In the genomic region with DNA sequence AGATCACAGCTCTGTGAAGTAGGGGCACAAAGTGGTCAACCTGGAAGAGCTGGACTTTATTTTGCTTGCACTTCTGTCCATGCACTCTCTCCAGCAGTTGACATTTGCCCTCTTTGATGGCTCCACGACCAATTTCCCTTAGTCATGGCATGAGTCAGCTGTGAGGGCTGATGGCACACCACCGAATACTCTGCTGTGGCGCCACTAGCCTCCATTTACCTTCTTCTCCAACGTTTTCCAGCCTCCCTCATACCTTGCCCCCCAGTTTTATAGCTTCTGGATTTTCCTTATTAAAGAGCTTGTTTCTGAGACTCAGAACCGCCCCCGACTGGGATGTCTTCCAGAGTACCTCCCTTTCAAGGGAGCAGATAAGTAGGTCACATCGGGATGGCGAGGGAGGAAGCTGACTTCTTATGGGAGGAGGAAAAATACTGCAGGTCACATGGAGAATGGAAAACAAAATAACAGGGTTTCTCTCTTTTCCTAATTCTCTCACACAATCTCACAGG, we compare ENCODE assay signal across 10 cellular contexts. TPM values are rescaled to one million over a fixed set of nuclear protein-coding genes. Genes with fewer than 3 reads are reported as not detected.
A peak's percentile ranks its signal among the peaks of the same experiment; 100 is the strongest.
DNase-seq lines count a peak whose midpoint lies in the region; ATAC-seq, FAIRE-seq and TF ChIP-seq lines count a peak whose summit lies in the region.
"Had no signal": no experiment of that assay in that cellular context is flagged by ENCODE, and none has a peak within 500 bp of the region (broad histone marks: within the 10 kb centered on the region; RNA-seq: fewer than 3 reads in every experiment).

No MANE protein-coding gene starts in this region.

- TF ChIP-seq POLR2A in HepG2 (IDR thresholded peaks at IDR 0.05; ENCODE audit: insufficient read depth in 1 of 2, low read depth in 2 of 2, low read length in 2 of 2): no peak

- H3K9ac ChIP-seq in HepG2 (ENCODE audit: insufficient read depth, low read depth, low read length) (peak overlapping the region; percentile 67), stomach smooth muscle (ENCODE audit: low read length in 2 of 2) (peak overlapping the region in 1 of 2 donors; percentile 7)

- CTCF ChIA-PET in HepG2 (lab: Yijun Ruan, JAX; ENCODE audit: low intra/inter-chr PET ratio, low total read pairs): no interaction called here

- peak; percentile 60 for FAIRE-seq in HepG2 (lab: Jason Lieb, UNC)

- peaks cover 0 to 1% of the 10 kb centered on the region in 2 donors for H3K36me3 Mint-ChIP-seq in activated T-cell treated with anti-CD3 and anti-CD28 coated beads, Interleukin-2, amount 50 U/mL, for 72 hours (ENCODE audit: insufficient read depth in 2 of 2)

- TF ChIP-seq CTCF in cardiac fibroblast (IDR thresholded peaks at IDR 0.05; ENCODE audit: low read depth, low read length): no peak
- 0 out of 2 replicates have a peak, but pooled peaks have one; percentile 24 for TF ChIP-seq CTCF in HepG2 (CRISPR knock-in tag; IDR thresholded peaks at IDR 0.05)

- H3K4me3 Mint-ChIP-seq in activated T-cell treated with anti-CD3 and anti-CD28 coated beads, Interleukin-2, amount 50 U/mL, for 72 hours: peak overlapping the region in 1 of 2 donors; percentile 19
- H3K4me3 Mint-ChIP-seq: memory B cell had no signal

- peak overlapping the region; percentile 80 for H3K27ac ChIP-seq in HepG2 (ENCODE audit: extremely low read length, insufficient read depth, low read length)
- peak overlapping the region; percentile 66 for H3K27ac ChIP-seq in stomach smooth muscle (ENCODE audit: low read length)

- H3K4me3 ChIP-seq in cardiac fibroblast (replicated peaks in 1 of 2; ENCODE audit: low read depth in 2 of 2, low read length in 2 of 2) (no peak overlapping the region), HepG2 (replicated peaks in 1 of 3; ENCODE audit: insufficient read depth in 1 of 3, low read depth in 2 of 3, low read length in 3 of 3) (peak overlapping the region; percentile 38 to 68 (median 46)), stomach smooth muscle (ENCODE audit: low read length in 2 of 2) (peak overlapping the region in 1 of 2 donors; percentile 47)

- TF ChIP-seq EP300 in HepG2 (IDR thresholded peaks at IDR 0.05; ENCODE audit: low read depth in 2 of 2, low read length in 2 of 2) (peak in 1 of 2 experiments; percentile 70; a peak in 2 of 4 replicates), HepG2 (CRISPR knock-in tag; IDR thresholded peaks at IDR 0.05; ENCODE audit: borderline replicate concordance) (no peak)

- DNase-seq in HUDEP-2 (lab: John Stamatoyannopoulos, UW; ENCODE audit: unreplicated experiment in 76 of 76) (peak in 42 of 76 experiments; percentile 7 to 64 (median 29)), cardiac fibroblast (ENCODE audit: low read depth in 2 of 2) (peak; percentile 72 to 77), HepG2 (ENCODE audit: low spot score) (peak; percentile 79), NCI-H1694 (lab: John Stamatoyannopoulos, UW) (no peak)
- DNase-seq in activated T-cell treated with anti-CD3 and anti-CD28 coated beads, Interleukin-2, amount 50 U/mL, for 72 hours: no peak
- DNase-seq: Karpas-422 had no signal

- no peaks in the 10 kb centered on the region for H3K27me3 Mint-ChIP-seq in activated T-cell treated with anti-CD3 and anti-CD28 coated beads, Interleukin-2, amount 50 U/mL, for 72 hours (ENCODE audit: low read depth)
- H3K27me3 Mint-ChIP-seq: memory B cell had no signal

- no peak for TF ChIP-seq RAD21 in HepG2 (CRISPR knock-in tag; IDR thresholded peaks at IDR 0.05)

- no peaks in the 10 kb centered on the region for H3K27me3 ChIP-seq in HepG2 (ENCODE audit: control insufficient read depth in 1 of 2, insufficient read depth in 2 of 2, low read length in 2 of 2)
- no peaks in the 10 kb centered on the region for H3K27me3 ChIP-seq in stomach smooth muscle (ENCODE audit: control insufficient read depth in 1 of 2, insufficient read depth in 2 of 2, low read length in 2 of 2)

- H3K27ac Mint-ChIP-seq in activated T-cell treated with anti-CD3 and anti-CD28 coated beads, Interleukin-2, amount 50 U/mL, for 72 hours: no peak overlapping the region
- H3K27ac Mint-ChIP-seq: memory B cell had no signal

- no peaks in the 10 kb centered on the region for H3K9me3 ChIP-seq in HepG2 (ENCODE audit: low read length)
- H3K9me3 ChIP-seq in stomach smooth muscle (ENCODE audit: control insufficient read depth in 2 of 2, low read length in 2 of 2): no peaks in the 10 kb centered on the region

- peak overlapping the region; percentile 96 for H3K4me2 ChIP-seq in HepG2 (ENCODE audit: low read depth, low read length)

- ATAC-seq in HepG2 (peak; percentile 63), GM19328 (IDR thresholded peaks at IDR 0.05; ENCODE audit: unreplicated experiment) (no peak), GM18502 (IDR thresholded peaks at IDR 0.05; ENCODE audit: poor library complexity, unreplicated experiment) (no peak)
- no peak for ATAC-seq in activated T-cell treated with anti-CD3 and anti-CD28 coated beads, Interleukin-2, amount 50 U/mL, for 72 hours (replicated peaks in 1 of 2)

- H3K79me2 ChIP-seq in HepG2 (ENCODE audit: insufficient read depth, low read length): no peaks in the 10 kb centered on the region

- BruUV-seq in HepG2 (replicated peaks; lab: Mats Ljungman, UMichigan): no TSS peak

- in situ Hi-C loops in HepG2 (cut with HindIII; ENCODE audit: extremely low pct_ligation_motif_present, low pct_unique_long_range_greater_than_20kb): no loop called here

- intact Hi-C loops in HepG2 (cut with micrococcal nuclease; ENCODE audit: unreplicated experiment): loop anchor here (2.0 to 10.0 kb wide), 2 partner anchors 13 to 71 kb away; no protein-coding TSS in a partner anchor

- WGBS in HepG2 (ENCODE audit: low lambda C conversion rate): 7% methylated on average over 8 of the region's 8 CpGs

- POLR2A ChIA-PET in HepG2 (lab: Yijun Ruan, JAX): interaction anchor here (1.1 to 1.8 kb wide), 4 partner anchors 13 to 75 kb away, joined by 3 to 8 read pairs (median 5); no protein-coding TSS in a partner anchor

- peaks cover 46% of the 10 kb centered on the region for H3K4me1 Mint-ChIP-seq in activated T-cell treated with anti-CD3 and anti-CD28 coated beads, Interleukin-2, amount 50 U/mL, for 72 hours (ENCODE audit: low read depth)

- H3K36me3 ChIP-seq in HepG2 (replicated peaks in 1 of 2; ENCODE audit: control insufficient read depth in 1 of 2, insufficient read depth in 2 of 2, low read length in 2 of 2): no peaks in the 10 kb centered on the region
- H3K36me3 ChIP-seq in stomach smooth muscle (ENCODE audit: control insufficient read depth in 2 of 2, insufficient read depth in 2 of 2, low read length in 2 of 2): no peaks in the 10 kb centered on the region

- no peak overlapping the region for H2AFZ ChIP-seq in HepG2 (ENCODE audit: low read length)

- H3K4me1 ChIP-seq in HepG2 (ENCODE audit: insufficient read depth, low read length) (peaks cover 55% of the 10 kb centered on the region), stomach smooth muscle (ENCODE audit: control insufficient read depth, insufficient read depth, low read length) (peaks cover 29% of the 10 kb centered on the region)

- H3K9me3 Mint-ChIP-seq in activated T-cell treated with anti-CD3 and anti-CD28 coated beads, Interleukin-2, amount 50 U/mL, for 72 hours: no peaks in the 10 kb centered on the region
- H3K9me3 Mint-ChIP-seq: memory B cell had no signal

- no peaks in the 10 kb centered on the region for H4K20me1 ChIP-seq in HepG2 (ENCODE audit: insufficient read depth, low read length)

TF ChIP-seq in HepG2, 621 proteins besides CTCF, POLR2A, EP300 and RAD21 (continues in another document):
- no peak for TF ChIP-seq SALL2 (CRISPR knock-in tag; IDR thresholded peaks at IDR 0.05)
- TF ChIP-seq RORA (CRISPR knock-in tag; IDR thresholded peaks at IDR 0.05): no peak
- TF ChIP-seq, protein P1, sequence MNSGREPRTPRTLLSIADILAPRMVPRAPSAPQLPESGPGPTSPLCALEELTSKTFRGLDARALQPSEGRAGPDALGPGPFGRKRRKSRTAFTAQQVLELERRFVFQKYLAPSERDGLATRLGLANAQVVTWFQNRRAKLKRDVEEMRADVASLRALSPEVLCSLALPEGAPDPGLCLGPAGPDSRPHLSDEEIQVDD (CRISPR knock-in tag; IDR thresholded peaks at IDR 0.05; ENCODE audit: borderline replicate concordance): no peak
- no peak for TF ChIP-seq ZFP82 (CRISPR knock-in tag; IDR thresholded peaks at IDR 0.05; ENCODE audit: borderline replicate concordance)
- TF ChIP-seq, protein P2, sequence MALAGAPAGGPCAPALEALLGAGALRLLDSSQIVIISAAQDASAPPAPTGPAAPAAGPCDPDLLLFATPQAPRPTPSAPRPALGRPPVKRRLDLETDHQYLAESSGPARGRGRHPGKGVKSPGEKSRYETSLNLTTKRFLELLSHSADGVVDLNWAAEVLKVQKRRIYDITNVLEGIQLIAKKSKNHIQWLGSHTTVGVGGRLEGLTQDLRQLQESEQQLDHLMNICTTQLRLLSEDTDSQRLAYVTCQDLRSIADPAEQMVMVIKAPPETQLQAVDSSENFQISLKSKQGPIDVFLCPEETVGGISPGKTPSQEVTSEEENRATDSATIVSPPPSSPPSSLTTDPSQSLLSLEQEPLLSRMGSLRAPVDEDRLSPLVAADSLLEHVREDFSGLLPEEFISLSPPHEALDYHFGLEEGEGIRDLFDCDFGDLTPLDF (CRISPR knock-in tag; IDR thresholded peaks at IDR 0.05): no peak

RNA-seq across cellular contexts. Expression of a gene that starts 17.6 kb away (rescaled TPM):
- 0.62 and 0.94 TPM in 2 replicates for total RNA-seq in HepG2 (2016; rRNA removed; fragmentation: Illumina TruSeq; extraction: Trizol)
- total RNA-seq in HepG2 (2016; cell fraction: cytosol; rRNA removed; fragmentation: Illumina TruSeq; extraction: Trizol; ENCODE audit: low read depth): 0.51 TPM in 1 of 2 replicates, not detected in the other
- total RNA-seq in HepG2 (2016; cell fraction: insoluble cytoplasmic fraction; rRNA removed; fragmentation: Illumina TruSeq; extraction: Trizol): 0.34 and 0.56 TPM in 2 replicates
- total RNA-seq in HepG2 (2016; cell fraction: membrane; rRNA removed; fragmentation: Illumina TruSeq; extraction: Trizol): 0.31 and 0.34 TPM in 2 replicates
- total RNA-seq in HepG2 (2016; cell fraction: nucleus; rRNA removed; fragmentation: Illumina TruSeq; extraction: Trizol): 1.0 TPM in 1 of 2 replicates, not detected in the other
- polyA plus RNA-seq in HepG2 (2011; rRNA removed): 3.8 and 5.4 TPM in 2 replicates
- 5.5 and 5.9 TPM in 2 replicates for polyA plus RNA-seq in HepG2 (2011; cell fraction: cytosol; rRNA removed)
- polyA plus RNA-seq in HepG2 (2011; cell fraction: nucleus; rRNA removed): 3.4 and 3.9 TPM in 2 replicates
- 4.9 and 6.3 TPM in 2 replicates for polyA plus RNA-seq in HepG2 (2012)
- 0.87 and 0.95 TPM in 2 replicates for polyA plus RNA-seq in HepG2 (2016; cell fraction: cytosol; fragmentation: Illumina TruSeq; extraction: Trizol; ENCODE audit: low read depth)
- polyA plus RNA-seq in HepG2 (2016; cell fraction: insoluble cytoplasmic fraction; fragmentation: Illumina TruSeq; extraction: Trizol; ENCODE audit: low read depth): 0.94 and 1.3 TPM in 2 replicates
- 0.98 and 1.2 TPM in 2 replicates for polyA plus RNA-seq in HepG2 (2016; cell fraction: membrane; fragmentation: Illumina TruSeq; extraction: Trizol; ENCODE audit: low read depth)
- polyA plus RNA-seq in HepG2 (2016; cell fraction: nucleus; fragmentation: Illumina TruSeq; extraction: Trizol; ENCODE audit: insufficient read depth, low read depth): 0.83 TPM in 2 replicates
- 7.4 and 19.5 TPM in 2 replicates for polyA minus RNA-seq in HepG2 (2011; rRNA and poly(A)+ RNA removed; ENCODE audit: low replicate concordance)
- 1.1 and 2.0 TPM in 2 replicates for polyA minus RNA-seq in HepG2 (2011; cell fraction: cytosol; rRNA and poly(A)+ RNA removed)
- polyA minus RNA-seq in HepG2 (2011; cell fraction: nucleus; rRNA and poly(A)+ RNA removed): 0.64 and 1.6 TPM in 2 replicates
- total RNA-seq in activated T-cell treated with anti-CD3 and anti-CD28 coated beads, Interleukin-2, amount 50 U/mL, for 72 hours: 1 to 10 TPM; 3.0 to 8.1 TPM

Comparison
In these comparisons a context has a peak if more than half of its experiments do, and no peak if none do; other contexts are left out.
1. DNase-seq: peak in HUDEP-2 (42 of 76), cardiac fibroblast (2 of 2) and HepG2 (single experiment); none in activated T-cell treated with anti-CD3 and anti-CD28 coated beads, Interleukin-2, amount 50 U/mL, for 72 hours (0 of 2) and NCI-H1694 (single experiment).
2. H3K4me3 ChIP-seq: peak in HepG2 (3 of 3); none in cardiac fibroblast (0 of 2).